Comparison of ENCODE assay signal across 28 cellular contexts in the genomic region with DNA sequence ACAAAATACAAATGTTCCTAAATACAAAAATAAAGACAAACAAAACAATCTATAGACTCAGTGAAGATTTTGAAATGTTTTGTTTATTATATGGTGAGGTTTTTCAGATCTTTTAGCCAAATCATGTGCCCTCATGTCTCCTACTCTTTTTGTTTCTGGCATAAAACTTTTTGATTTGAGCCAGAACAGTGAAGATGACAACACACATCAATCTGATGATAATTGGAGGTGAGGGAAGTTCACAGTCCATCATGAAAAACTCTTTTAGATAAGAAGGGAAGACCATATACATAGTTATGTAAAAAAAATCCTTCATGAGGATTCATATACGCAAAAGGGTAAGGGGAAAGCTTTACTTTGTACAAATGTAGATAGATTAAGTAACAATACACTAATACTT.
"Had no signal": no experiment of that assay in that cellular context is flagged by ENCODE, and none has a peak within 500 bp of the region (broad histone marks: within the 10 kb centered on the region; RNA-seq: fewer than 3 reads in every experiment).

No MANE protein-coding gene starts in this region.

- H3K4me1 Mint-ChIP-seq: activated CD4-positive, alpha-beta memory T cell treated with anti-CD3 and anti-CD28 coated beads, Interleukin-2, amount 10 ng/mL, durations not matched to agents 7 days and 5 days; activated CD4-positive, alpha-beta T cell treated with anti-CD3 and anti-CD28 coated beads for 36 hours; activated CD4-positive, alpha-beta T cell treated with anti-CD3 and anti-CD28 coated beads, Interleukin-2, amount 10 ng/mL, durations not matched to agents 24 days and 14 days; activated naive CD4-positive, alpha-beta T cell treated with anti-CD3 and anti-CD28 coated beads, Interleukin-2, amount 10 ng/mL, durations not matched to agents 7 days and 5 days had no signal

- H3K4me3 ChIP-seq: esophagus muscularis mucosa, gastrocnemius medialis, heart left ventricle had no signal

- H3K27ac Mint-ChIP-seq: activated CD4-positive, alpha-beta memory T cell treated with anti-CD3 and anti-CD28 coated beads, Interleukin-2, amount 10 ng/mL, durations not matched to agents 7 days and 5 days; activated CD4-positive, alpha-beta T cell treated with anti-CD3 and anti-CD28 coated beads for 36 hours; activated CD4-positive, alpha-beta T cell treated with anti-CD3 and anti-CD28 coated beads, Interleukin-2, amount 10 ng/mL, durations not matched to agents 24 days and 14 days; activated naive CD4-positive, alpha-beta T cell treated with anti-CD3 and anti-CD28 coated beads, Interleukin-2, amount 10 ng/mL, durations not matched to agents 7 days and 5 days; activated naive CD4-positive, alpha-beta T cell treated with anti-CD3 and anti-CD28 coated beads, Interleukin-2, amount 50 U/mL, for 72 hours; activated T-cell treated with anti-CD3 and anti-CD28 coated beads, Interleukin-2, amount 50 U/mL, for 24 hours; activated T-helper 2 cell treated with anti-CD3 and anti-CD28 coated beads, Interferon-gamma antibody, Interleukin-2, Interleukin-4, amounts not matched to agents 10 μg/mL and 5 μg/mL and 100 μg/mL, durations not matched to agents 14 hours and 24 hours and 36 hours had no signal

- H3K27me3 Mint-ChIP-seq: activated CD4-positive, alpha-beta T cell treated with anti-CD3 and anti-CD28 coated beads for 36 hours; activated T-cell treated with anti-CD3 and anti-CD28 coated beads, Interleukin-2, amount 50 U/mL, for 24 hours; effector memory CD8-positive, alpha-beta T cell had no signal

- ATAC-seq: activated CD4-positive, alpha-beta T cell treated with anti-CD3 and anti-CD28 coated beads for 36 hours; activated naive CD4-positive, alpha-beta T cell treated with anti-CD3 and anti-CD28 coated beads, Interleukin-2, amount 50 U/mL, for 72 hours; foreskin keratinocyte; gastrocnemius medialis; heart left ventricle had no signal

- H3K4me3 Mint-ChIP-seq: activated CD4-positive, alpha-beta memory T cell treated with anti-CD3 and anti-CD28 coated beads, Interleukin-2, amount 10 ng/mL, durations not matched to agents 7 days and 5 days; activated CD4-positive, alpha-beta T cell treated with anti-CD3 and anti-CD28 coated beads for 36 hours; activated CD4-positive, alpha-beta T cell treated with anti-CD3 and anti-CD28 coated beads, Interleukin-2, amount 10 ng/mL, durations not matched to agents 24 days and 14 days; activated naive CD4-positive, alpha-beta T cell treated with anti-CD3 and anti-CD28 coated beads, Interleukin-2, amount 10 ng/mL, durations not matched to agents 7 days and 5 days; activated T-cell treated with anti-CD3 and anti-CD28 coated beads, Interleukin-2, amount 50 U/mL, for 24 hours had no signal

- H3K27ac ChIP-seq: brain microvascular endothelial cell, esophagus muscularis mucosa, foreskin keratinocyte, gastrocnemius medialis, heart left ventricle had no signal

- H3K36me3 Mint-ChIP-seq: activated naive CD4-positive, alpha-beta T cell treated with anti-CD3 and anti-CD28 coated beads, Interleukin-2, amount 10 ng/mL, durations not matched to agents 7 days and 5 days; activated naive CD4-positive, alpha-beta T cell treated with anti-CD3 and anti-CD28 coated beads, Interleukin-2, amount 50 U/mL, for 72 hours had no signal

- H3K36me3 ChIP-seq: brain microvascular endothelial cell, esophagus muscularis mucosa, gastrocnemius medialis, heart left ventricle had no signal

- DNase-seq: activated CD4-positive, alpha-beta memory T cell treated with anti-CD3 and anti-CD28 coated beads, Interleukin-2, amount 10 ng/mL, durations not matched to agents 7 days and 5 days; activated CD4-positive, alpha-beta T cell treated with anti-CD3 and anti-CD28 coated beads for 36 hours; activated CD4-positive, alpha-beta T cell treated with anti-CD3 and anti-CD28 coated beads, Interleukin-2, amount 10 ng/mL, durations not matched to agents 24 days and 14 days; activated CD4-positive, CD25-positive, alpha-beta regulatory T cell; activated CD4-positive, CD25-positive, alpha-beta regulatory T cell treated with anti-CD3 and anti-CD28 coated beads, Interleukin-2, amount 50 U/mL, for 72 hours; activated CD8-positive, alpha-beta memory T cell treated with anti-CD3 and anti-CD28 coated beads, Interleukin-2, amount 50 U/mL, for 48 hours; activated effector memory CD4-positive, alpha-beta T cell treated with anti-CD3 and anti-CD28 coated beads, Interleukin-2, amount 50 U/mL, for 16 hours; activated naive CD4-positive, alpha-beta T cell treated with anti-CD3 and anti-CD28 coated beads, Interleukin-2, amount 10 ng/mL, durations not matched to agents 7 days and 5 days; activated T-cell treated with anti-CD3 and anti-CD28 coated beads for 4 hours; activated T-cell treated with anti-CD3 and anti-CD28 coated beads, Interleukin-2, amount 50 U/mL, for 24 hours; amniotic stem cell; anterior cingulate cortex; brain microvascular endothelial cell; cortex of kidney; dermis blood vessel endothelial cell; effector CD4-positive, alpha-beta T cell; erythroblast; foreskin keratinocyte; gastrocnemius medialis; glutamatergic neuron; heart left ventricle had no signal

- H3K9me3 Mint-ChIP-seq: activated CD4-positive, alpha-beta memory T cell treated with anti-CD3 and anti-CD28 coated beads, Interleukin-2, amount 10 ng/mL, durations not matched to agents 7 days and 5 days; activated CD4-positive, alpha-beta T cell treated with anti-CD3 and anti-CD28 coated beads, Interleukin-2, amount 10 ng/mL, durations not matched to agents 24 days and 14 days; activated naive CD4-positive, alpha-beta T cell treated with anti-CD3 and anti-CD28 coated beads, Interleukin-2, amount 10 ng/mL, durations not matched to agents 7 days and 5 days; activated naive CD4-positive, alpha-beta T cell treated with anti-CD3 and anti-CD28 coated beads, Interleukin-2, amount 50 U/mL, for 72 hours; activated T-cell treated with anti-CD3 and anti-CD28 coated beads, Interleukin-2, amount 50 U/mL, for 24 hours; activated T-helper 2 cell treated with anti-CD3 and anti-CD28 coated beads, Interferon-gamma antibody, Interleukin-2, Interleukin-4, amounts not matched to agents 10 μg/mL and 5 μg/mL and 100 μg/mL, durations not matched to agents 14 hours and 24 hours and 36 hours; effector memory CD8-positive, alpha-beta T cell had no signal

- FAIRE-seq: astrocyte, bronchial epithelial cell, colon had no signal

- H3K27me3 ChIP-seq: brain microvascular endothelial cell, esophagus muscularis mucosa, gastrocnemius medialis, heart left ventricle had no signal

- H3K9me3 ChIP-seq: esophagus muscularis mucosa, gastrocnemius medialis, heart left ventricle had no signal

- H3K4me1 ChIP-seq: foreskin keratinocyte, gastrocnemius medialis, heart left ventricle had no signal
